In genomic region chr3:49238274-49239127, GRCh38 we compare ENCODE assay signal across 9 cellular contexts. TPM values are rescaled to one million over a fixed set of nuclear protein-coding genes. Genes with fewer than 3 reads are reported as not detected.
DNase-seq lines count a peak whose midpoint lies in the region; ATAC-seq and TF ChIP-seq lines count a peak whose summit lies in the region.
"Had no signal": no experiment of that assay in that cellular context is flagged by ENCODE, and none has a peak within 500 bp of the region (broad histone marks: within the 10 kb centered on the region; RNA-seq: fewer than 3 reads in every experiment).

No MANE protein-coding gene starts in this region.

- in situ Hi-C loops in ACHN (cut with HindIII; ENCODE audit: low pct_ligation_motif_present, low pct_unique_long_range_greater_than_20kb, low sequenced_read_pairs), result no loop called here

- H3K4me1 Mint-ChIP-seq in naive B cell, result peaks cover 0 to 15% (median 0%) of the 10 kb centered on the region in 3 donors

- peak; percentile 95 for DNase-seq in CD1c-positive myeloid dendritic cell (ENCODE audit: extremely low spot score)
- DNase-seq in OCI-LY7 (ENCODE audit: low spot score), result peak; percentile 68
- DNase-seq in naive B cell, result peak; percentile 45
- no peak for DNase-seq in NCI-H1105 treated with DMSO at 0.1 percent for 48 hours (lab: John Stamatoyannopoulos, UW)
- DNase-seq in ACHN, result no peak
- no peak for DNase-seq in RKO (ENCODE audit: low spot score)
- DNase-seq in NCI-H748 (lab: John Stamatoyannopoulos, UW; ENCODE audit: unreplicated experiment), result no peak
- DNase-seq: activated naive CD8-positive, alpha-beta T cell treated with anti-CD3 and anti-CD28 coated beads, Interleukin-2, amount 10 ng/mL, durations not matched to agents 7 days and 5 days had no signal

- H3K4me3 ChIP-seq in OCI-LY7 (ENCODE audit: low read depth, low read length, poor library complexity, severe bottlenecking) (no peak overlapping the region), esophagus (ENCODE audit: low read depth in 1 of 2, low read length in 2 of 2) (no peak overlapping the region)

- H3K27me3 Mint-ChIP-seq in naive B cell, result peaks cover 0 to 8% (median 0%) of the 10 kb centered on the region in 3 donors

- H3K4me1 ChIP-seq in OCI-LY7 (ENCODE audit: insufficient read depth, low read length, poor library complexity, severe bottlenecking) (peaks cover 5% of the 10 kb centered on the region), esophagus (ENCODE audit: control insufficient read depth in 2 of 2, insufficient read depth in 2 of 2, low read length in 1 of 2) (peaks cover 0 to 2% of the 10 kb centered on the region in 2 donors)

- H3K4me2 ChIP-seq in OCI-LY7 (ENCODE audit: low read length), result no peak overlapping the region

- peak overlapping the region; percentile 35; the same call in 1 of the 2 replicates for H2AFZ ChIP-seq in OCI-LY7 (ENCODE audit: low read length)

- H3K9me3 ChIP-seq in OCI-LY7 (ENCODE audit: low read length) (0 out of 2 replicates have a peak, but pooled peaks cover 4% of the 10 kb centered on the region), esophagus (ENCODE audit: control insufficient read depth in 2 of 2, insufficient read depth in 1 of 2, low read depth in 1 of 2, low read length in 1 of 2) (peaks cover 2 to 3% of the 10 kb centered on the region in 2 donors)

- peak overlapping the region in 3 of 6 donors; percentile 72 to 86 (median 79) for H3K27ac Mint-ChIP-seq in naive B cell
- H3K27ac Mint-ChIP-seq: activated naive CD8-positive, alpha-beta T cell treated with anti-CD3 and anti-CD28 coated beads, Interleukin-2, amount 10 ng/mL, durations not matched to agents 7 days and 5 days had no signal

- no peaks in the 10 kb centered on the region for H3K9me2 ChIP-seq in OCI-LY7 (ENCODE audit: insufficient read depth, low read length)

- BruUV-seq in OCI-LY7 (replicated peaks; lab: Mats Ljungman, UMichigan), result no TSS peak

- H3K27ac ChIP-seq in OCI-LY7 (ENCODE audit: low read depth, low read length, poor library complexity, severe bottlenecking) (peak overlapping the region; percentile 33), esophagus (ENCODE audit: low read depth in 2 of 2, low read length in 1 of 2) (peak overlapping the region; percentile 71 to 94)

- peak overlapping the region in 3 of 8 donors; percentile 11 to 72 (median 23) for H3K4me3 Mint-ChIP-seq in naive B cell
- H3K4me3 Mint-ChIP-seq: activated naive CD8-positive, alpha-beta T cell treated with anti-CD3 and anti-CD28 coated beads, Interleukin-2, amount 10 ng/mL, durations not matched to agents 7 days and 5 days had no signal

- peaks cover 0 to 2% of the 10 kb centered on the region in 2 donors for H3K36me3 Mint-ChIP-seq in naive B cell
- H3K36me3 Mint-ChIP-seq: activated naive CD8-positive, alpha-beta T cell treated with anti-CD3 and anti-CD28 coated beads, Interleukin-2, amount 10 ng/mL, durations not matched to agents 7 days and 5 days had no signal

- POLR2A ChIA-PET in OCI-LY7 (lab: Charles Lee), result interaction anchor here (0.6 to 0.7 kb wide), 2 partner anchors 40 to 57 kb away, joined by 3 to 4 read pairs; no protein-coding TSS in a partner anchor

- H3K36me3 ChIP-seq in OCI-LY7 (ENCODE audit: insufficient read depth, low read length), result no peaks in the 10 kb centered on the region
- no peaks in the 10 kb centered on the region for H3K36me3 ChIP-seq in esophagus (ENCODE audit: control insufficient read depth in 2 of 2, insufficient read depth in 2 of 2, low read length in 1 of 2)

- no peaks in the 10 kb centered on the region for H3K27me3 ChIP-seq in esophagus (ENCODE audit: control insufficient read depth in 1 of 2, insufficient read depth in 2 of 2, low read length in 2 of 2)

- no peak for TF ChIP-seq CTCF in OCI-LY7 (conservative IDR thresholded peaks at IDR 0.05; ENCODE audit: low read length)

- no peaks in the 10 kb centered on the region for H3K79me2 ChIP-seq in OCI-LY7 (ENCODE audit: insufficient read depth, low read depth, low read length)

- intact Hi-C loops in OCI-LY7 (cut with micrococcal nuclease; ENCODE audit: unreplicated experiment), result no loop called here

- 42 to 50% methylated on average over 9 of the region's 9 CpGs for WGBS in esophagus, 2 donors

- peaks cover 0 to 21% (median 14%) of the 10 kb centered on the region in 7 donors for H3K9me3 Mint-ChIP-seq in naive B cell

- ATAC-seq in naive B cell (ENCODE audit: low read depth in 2 of 2), result peak; percentile 73 to 85

- CTCF ChIA-PET in OCI-LY7 (lab: Charles Lee; ENCODE audit: unreplicated experiment), result no interaction called here

- no peaks in the 10 kb centered on the region for H4K20me1 ChIP-seq in OCI-LY7 (ENCODE audit: insufficient read depth, low read length)

RNA-seq across cellular contexts. Expression of gene C3orf62, which starts 38.5 kb away (rescaled TPM):
- total RNA-seq in OCI-LY7 (2014; rRNA removed; shearing (Covaris generic)), result 4.8 and 6.4 TPM in 2 replicates
- 11.3 and 11.7 TPM in 2 replicates for total RNA-seq in OCI-LY7 (2022)
- polyA plus RNA-seq in esophagus (1 to 10 TPM; 4.2 to 6.6 TPM), naive B cell (ENCODE audit: low read depth in 6 of 6) (1 to 10 TPM in 3 of 6 donors, under 1 TPM in 3; 0.44 to 1.4 (median 0.91) TPM)

Comparison
In these comparisons a context has a peak if more than half of its experiments do, and no peak if none do; other contexts are left out.
1. DNase-seq: peak in CD1c-positive myeloid dendritic cell (single experiment), OCI-LY7 (single experiment) and naive B cell (single experiment); none in NCI-H1105 treated with DMSO at 0.1 percent for 48 hours (single experiment), ACHN (single experiment), RKO (single experiment) and NCI-H748 (single experiment).